Comparison of ENCODE assay signal across 13 cellular contexts in the genomic region with DNA sequence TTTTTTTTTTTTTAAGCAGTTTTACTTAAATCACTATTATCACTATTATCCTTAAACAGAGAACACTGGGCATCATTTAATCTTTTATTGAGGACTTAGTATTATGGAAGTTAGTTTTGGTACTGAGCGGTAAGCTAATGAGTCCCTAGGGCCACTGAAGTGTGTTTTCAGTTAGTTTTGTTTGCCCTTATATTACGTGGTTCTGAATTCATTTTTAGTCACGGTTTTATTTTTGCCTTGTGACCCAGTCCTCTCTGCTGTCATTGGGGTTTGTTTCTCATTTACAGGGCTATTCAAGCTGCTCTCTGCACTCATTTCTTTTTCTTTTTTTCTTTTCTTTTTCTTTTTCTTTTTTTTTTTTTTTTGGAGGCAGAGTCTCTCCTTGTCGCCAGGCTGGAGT.
"Had no signal": no experiment of that assay in that cellular context is flagged by ENCODE, and none has a peak within 500 bp of the region (broad histone marks: within the 10 kb centered on the region; RNA-seq: fewer than 3 reads in every experiment).

No MANE protein-coding gene starts in this region.

- H3K27ac ChIP-seq: adrenal gland, right atrium auricular region had no signal

- H3K4me3 ChIP-seq: adrenal gland, right atrium auricular region, smooth muscle cell had no signal

- H3K27ac Mint-ChIP-seq: activated CD4-positive, alpha-beta memory T cell treated with anti-CD3 and anti-CD28 coated beads, Interleukin-2, amount 10 ng/mL, durations not matched to agents 7 days and 5 days; activated naive CD4-positive, alpha-beta T cell treated with anti-CD3 and anti-CD28 coated beads, Interleukin-2, amount 10 ng/mL, durations not matched to agents 7 days and 5 days; mesothelial cell of epicardium had no signal

- H3K9me3 Mint-ChIP-seq: activated CD4-positive, alpha-beta memory T cell treated with anti-CD3 and anti-CD28 coated beads, Interleukin-2, amount 10 ng/mL, durations not matched to agents 7 days and 5 days; activated naive CD4-positive, alpha-beta T cell treated with anti-CD3 and anti-CD28 coated beads, Interleukin-2, amount 10 ng/mL, durations not matched to agents 7 days and 5 days had no signal

- H3K4me1 Mint-ChIP-seq: activated naive CD4-positive, alpha-beta T cell treated with anti-CD3 and anti-CD28 coated beads, Interleukin-2, amount 10 ng/mL, durations not matched to agents 7 days and 5 days had no signal

- H3K4me3 Mint-ChIP-seq: activated CD4-positive, alpha-beta memory T cell treated with anti-CD3 and anti-CD28 coated beads, Interleukin-2, amount 10 ng/mL, durations not matched to agents 7 days and 5 days; activated naive CD4-positive, alpha-beta T cell treated with anti-CD3 and anti-CD28 coated beads, Interleukin-2, amount 10 ng/mL, durations not matched to agents 7 days and 5 days; mesothelial cell of epicardium had no signal

- H3K27me3 Mint-ChIP-seq: activated CD4-positive, alpha-beta memory T cell treated with anti-CD3 and anti-CD28 coated beads, Interleukin-2, amount 10 ng/mL, durations not matched to agents 7 days and 5 days; activated naive CD4-positive, alpha-beta T cell treated with anti-CD3 and anti-CD28 coated beads, Interleukin-2, amount 10 ng/mL, durations not matched to agents 7 days and 5 days had no signal

- H3K36me3 ChIP-seq: adrenal gland, right atrium auricular region had no signal

- DNase-seq: activated CD4-positive, alpha-beta memory T cell treated with anti-CD3 and anti-CD28 coated beads, Interleukin-2, amount 10 ng/mL, durations not matched to agents 7 days and 5 days; activated CD4-positive, alpha-beta T cell treated with anti-CD3 and anti-CD28 coated beads for 1 hour; activated naive CD4-positive, alpha-beta T cell treated with anti-CD3 and anti-CD28 coated beads, Interleukin-2, amount 10 ng/mL, durations not matched to agents 7 days and 5 days; adrenal gland; cortex of kidney; effector memory CD4-positive, alpha-beta T cell; hippocampal formation; substantia nigra; SW 1271; trophoblast cell had no signal

- H3K4me2 ChIP-seq: smooth muscle cell had no signal

- H3K9me3 ChIP-seq: adrenal gland, right atrium auricular region had no signal

- H3K27me3 ChIP-seq: adrenal gland, right atrium auricular region had no signal
